ENCODE assay signal across 9 cellular contexts in the genomic region with DNA sequence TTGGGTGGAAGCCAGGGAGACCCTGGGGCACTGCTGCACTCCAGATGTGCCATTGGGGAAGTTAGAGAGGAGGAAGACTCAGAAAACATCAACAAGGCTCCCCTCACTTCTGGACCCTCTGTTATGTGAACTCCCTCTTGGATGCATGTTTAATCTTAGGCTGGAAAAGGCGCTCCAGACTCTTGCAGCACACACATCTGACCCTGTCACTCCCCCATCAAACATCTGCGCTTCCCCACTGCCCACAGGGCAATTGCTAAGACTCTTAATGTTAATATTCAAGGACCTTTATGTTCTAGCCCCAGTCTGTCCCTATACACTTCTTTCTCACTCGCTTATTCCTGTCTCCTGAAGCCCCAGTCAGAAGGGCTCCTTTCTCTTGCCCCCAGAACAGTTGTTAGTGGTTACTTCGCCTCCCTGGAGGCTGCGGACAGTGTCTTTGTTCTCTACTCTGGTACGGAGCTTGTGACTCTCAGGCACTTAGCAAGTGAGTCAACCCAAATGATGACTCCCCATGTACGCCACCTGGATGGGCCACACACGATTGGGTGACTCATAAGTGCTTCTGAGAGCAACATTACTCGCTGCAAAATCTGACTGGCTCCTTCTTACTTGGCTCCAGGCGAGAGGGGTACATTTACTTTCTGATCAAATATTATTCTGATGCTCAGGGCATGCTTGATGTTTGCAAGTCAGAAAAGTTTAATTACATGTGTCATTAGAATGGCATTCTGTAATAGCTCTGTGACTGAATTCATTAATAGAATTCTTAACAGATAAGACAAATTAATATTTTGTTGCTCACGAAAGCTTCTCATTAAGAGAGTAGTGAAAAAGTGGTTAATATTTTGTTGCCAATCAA.
DNase-seq lines count a peak whose midpoint lies in the region; ATAC-seq and TF ChIP-seq lines count a peak whose summit lies in the region.
"Had no signal": no experiment of that assay in that cellular context is flagged by ENCODE, and none has a peak within 500 bp of the region (broad histone marks: within the 10 kb centered on the region; RNA-seq: fewer than 3 reads in every experiment).

No MANE protein-coding gene starts in this region.

- TF ChIP-seq CTCF in brain (conservative IDR thresholded peaks at IDR 0.05), result no peak

- H3K27ac Mint-ChIP-seq in brain, result peak overlapping the region in 3 of 5 experiments; percentile 69 to 92 (median 92)
- H3K27ac Mint-ChIP-seq: B cell had no signal

- H3K4me3 Mint-ChIP-seq in brain, result peak overlapping the region in 3 of 5 experiments; percentile 4 to 5 (median 5)
- H3K4me3 Mint-ChIP-seq: B cell had no signal

- no peaks in the 10 kb centered on the region for H3K36me3 Mint-ChIP-seq in brain

- peaks cover 0 to 3% (median 0%) of the 10 kb centered on the region in 5 experiments for H3K9me3 Mint-ChIP-seq in brain

- no peaks in the 10 kb centered on the region for H3K27me3 Mint-ChIP-seq in brain
- H3K27me3 Mint-ChIP-seq: B cell had no signal

- intact Hi-C loops in left colon (cut with DNase I, micrococcal nuclease), result no loop called here

- DNase-seq in NCI-H2227 (lab: John Stamatoyannopoulos, UW; ENCODE audit: unreplicated experiment) (peak; percentile 11), NCI-H2227 treated with DMSO at 0.1 percent for 48 hours (lab: John Stamatoyannopoulos, UW) (no peak), NCI-H446 treated with DMSO at 0.1 percent for 48 hours (lab: John Stamatoyannopoulos, UW) (peak; percentile 29), putamen (ENCODE audit: low spot score) (peak; percentile 19), left colon (no peak)

- peaks cover 77% of the 10 kb centered on the region for H3K4me1 Mint-ChIP-seq in brain

- ATAC-seq in GM19455 (IDR thresholded peaks at IDR 0.05; ENCODE audit: unreplicated experiment), result no peak
- ATAC-seq in left colon, result no peak
- no peak for ATAC-seq in GM18498 (IDR thresholded peaks at IDR 0.05; ENCODE audit: unreplicated experiment)

Comparison
In these comparisons a context has a peak if more than half of its experiments do, and no peak if none do; other contexts are left out.
1. DNase-seq: peak in NCI-H2227 (single experiment), NCI-H446 treated with DMSO at 0.1 percent for 48 hours (single experiment) and putamen (single experiment); none in NCI-H2227 treated with DMSO at 0.1 percent for 48 hours (single experiment) and left colon (0 of 2).